In genomic region chr4:138555584-138555983, GRCh38 we compare ENCODE assay signal across 11 cellular contexts.
DNase-seq lines count a peak whose midpoint lies in the region; ATAC-seq and TF ChIP-seq lines count a peak whose summit lies in the region.
"Had no signal": no experiment of that assay in that cellular context is flagged by ENCODE, and none has a peak within 500 bp of the region (broad histone marks: within the 10 kb centered on the region; RNA-seq: fewer than 3 reads in every experiment).

No MANE protein-coding gene starts in this region.

- peak; percentile 41 for TF ChIP-seq CTCF in progenitor cell of endocrine pancreas (IDR thresholded peaks at IDR 0.05; ENCODE audit: unreplicated experiment)

- no peaks in the 10 kb centered on the region for H3K9me3 ChIP-seq in aorta (ENCODE audit: control insufficient read depth, low read length)
- H3K9me3 ChIP-seq: SJCRH30 had no signal

- peaks cover 6% of the 10 kb centered on the region for H3K9me3 Mint-ChIP-seq in progenitor cell of endocrine pancreas (ENCODE audit: low read depth)

- H3K36me3 Mint-ChIP-seq in progenitor cell of endocrine pancreas (ENCODE audit: insufficient read depth) = peaks cover 1% of the 10 kb centered on the region

- ATAC-seq in HG03280 (IDR thresholded peaks at IDR 0.05; ENCODE audit: unreplicated experiment) (peak; percentile 62), aorta (ENCODE audit: low FRiP score) (no peak)

- no peaks in the 10 kb centered on the region for H3K36me3 ChIP-seq in aorta (ENCODE audit: control insufficient read depth in 1 of 2, insufficient read depth in 2 of 2, low read length in 1 of 2)
- H3K36me3 ChIP-seq: BLaER1, SJCRH30 had no signal

- no peak overlapping the region for H3K4me3 Mint-ChIP-seq in progenitor cell of endocrine pancreas (ENCODE audit: low read depth)

- no peak overlapping the region for H3K4me3 ChIP-seq in aorta (ENCODE audit: low read length in 2 of 2)
- H3K4me3 ChIP-seq: BLaER1, SJCRH30 had no signal

- no peak overlapping the region for H3K27ac Mint-ChIP-seq in progenitor cell of endocrine pancreas

- DNase-seq in NCI-H345 (lab: John Stamatoyannopoulos, UW) = peak; percentile 58
- no peak for DNase-seq in NCI-H345 treated with DMSO at 0.1 percent for 48 hours (lab: John Stamatoyannopoulos, UW; ENCODE audit: unreplicated experiment)
- peak; percentile 27 for DNase-seq in SKM-1 treated with dmso at 0.1 percent for 144 hours (lab: John Stamatoyannopoulos, UW; ENCODE audit: unreplicated experiment)
- DNase-seq in progenitor cell of endocrine pancreas (ENCODE audit: low spot score, unreplicated experiment) = no peak
- DNase-seq in effector CD8-positive, alpha-beta T cell (lab: John Stamatoyannopoulos, UW) = no peak
- DNase-seq in activated CD8-positive, alpha-beta memory T cell treated with anti-CD3 and anti-CD28 coated beads for 24 hours = no peak
- DNase-seq in aorta = no peak

- peaks cover 0 to 2% of the 10 kb centered on the region in 2 donors for H3K4me1 ChIP-seq in aorta (ENCODE audit: control insufficient read depth in 1 of 2, insufficient read depth in 2 of 2, low read length in 2 of 2)
- H3K4me1 ChIP-seq: SJCRH30 had no signal

- intact Hi-C loops in aorta (cut with DNase I) = no loop called here

- 93 to 97% methylated on average over 1 of the region's 1 CpG for WGBS in aorta, 2 donors

- no peaks in the 10 kb centered on the region for H3K27me3 Mint-ChIP-seq in progenitor cell of endocrine pancreas

- H3K4me1 Mint-ChIP-seq in progenitor cell of endocrine pancreas (ENCODE audit: low read depth) = no peaks in the 10 kb centered on the region

- H3K27ac ChIP-seq in aorta (ENCODE audit: low read depth in 1 of 2, low read length in 2 of 2) = no peak overlapping the region
- H3K27ac ChIP-seq: BLaER1, epithelial cell of prostate, SJCRH30 had no signal

- no peaks in the 10 kb centered on the region for H3K27me3 ChIP-seq in aorta (ENCODE audit: control insufficient read depth in 1 of 2, insufficient read depth in 2 of 2, low read length in 1 of 2)
- H3K27me3 ChIP-seq: BLaER1, SJCRH30 had no signal

Comparison
In these comparisons a context has a peak if more than half of its experiments do, and no peak if none do; other contexts are left out.
1. DNase-seq: peak in NCI-H345 (single experiment) and SKM-1 treated with dmso at 0.1 percent for 144 hours (single experiment); none in NCI-H345 treated with DMSO at 0.1 percent for 48 hours (single experiment), progenitor cell of endocrine pancreas (single experiment), effector CD8-positive, alpha-beta T cell (single experiment), activated CD8-positive, alpha-beta memory T cell treated with anti-CD3 and anti-CD28 coated beads for 24 hours (single experiment) and aorta (0 of 2).